ENCODE assay signal across 2 cellular contexts in the genomic region with DNA sequence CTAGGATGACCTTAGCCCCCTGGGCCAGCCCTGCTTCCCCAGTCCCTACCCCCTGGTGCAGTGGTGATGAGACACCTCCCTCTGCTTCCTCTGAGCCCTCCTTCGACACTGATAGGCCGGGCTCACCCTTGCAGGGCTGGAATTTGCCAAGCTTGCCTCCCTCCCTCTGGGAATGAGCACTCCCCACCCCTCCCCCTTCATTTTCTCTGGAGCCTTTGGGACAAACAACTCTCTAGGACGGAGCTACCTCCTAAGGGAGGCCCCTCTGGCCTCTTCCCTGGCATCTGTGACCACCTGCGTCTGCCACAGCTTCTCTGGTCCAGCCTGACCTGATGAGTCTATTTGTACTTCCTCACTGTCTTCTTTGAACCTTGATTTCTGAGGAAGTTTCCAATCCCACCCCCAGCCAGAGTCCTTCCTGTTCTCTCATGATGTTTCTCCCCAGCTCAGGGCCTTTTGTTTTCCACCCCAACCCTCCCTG.
TF ChIP-seq lines count a peak whose summit lies in the region.

No MANE protein-coding gene starts in this region.

TF ChIP-seq in WTC11, 78 proteins besides CTCF, POLR2A, EP300 and RAD21 (continues in another document):
- TF ChIP-seq, protein P1, sequence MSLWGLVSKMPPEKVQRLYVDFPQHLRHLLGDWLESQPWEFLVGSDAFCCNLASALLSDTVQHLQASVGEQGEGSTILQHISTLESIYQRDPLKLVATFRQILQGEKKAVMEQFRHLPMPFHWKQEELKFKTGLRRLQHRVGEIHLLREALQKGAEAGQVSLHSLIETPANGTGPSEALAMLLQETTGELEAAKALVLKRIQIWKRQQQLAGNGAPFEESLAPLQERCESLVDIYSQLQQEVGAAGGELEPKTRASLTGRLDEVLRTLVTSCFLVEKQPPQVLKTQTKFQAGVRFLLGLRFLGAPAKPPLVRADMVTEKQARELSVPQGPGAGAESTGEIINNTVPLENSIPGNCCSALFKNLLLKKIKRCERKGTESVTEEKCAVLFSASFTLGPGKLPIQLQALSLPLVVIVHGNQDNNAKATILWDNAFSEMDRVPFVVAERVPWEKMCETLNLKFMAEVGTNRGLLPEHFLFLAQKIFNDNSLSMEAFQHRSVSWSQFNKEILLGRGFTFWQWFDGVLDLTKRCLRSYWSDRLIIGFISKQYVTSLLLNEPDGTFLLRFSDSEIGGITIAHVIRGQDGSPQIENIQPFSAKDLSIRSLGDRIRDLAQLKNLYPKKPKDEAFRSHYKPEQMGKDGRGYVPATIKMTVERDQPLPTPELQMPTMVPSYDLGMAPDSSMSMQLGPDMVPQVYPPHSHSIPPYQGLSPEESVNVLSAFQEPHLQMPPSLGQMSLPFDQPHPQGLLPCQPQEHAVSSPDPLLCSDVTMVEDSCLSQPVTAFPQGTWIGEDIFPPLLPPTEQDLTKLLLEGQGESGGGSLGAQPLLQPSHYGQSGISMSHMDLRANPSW (CRISPR knock-in tag; conservative IDR thresholded peaks at IDR 0.05; ENCODE audit: low read depth) = no peak
- TF ChIP-seq, protein P2, sequence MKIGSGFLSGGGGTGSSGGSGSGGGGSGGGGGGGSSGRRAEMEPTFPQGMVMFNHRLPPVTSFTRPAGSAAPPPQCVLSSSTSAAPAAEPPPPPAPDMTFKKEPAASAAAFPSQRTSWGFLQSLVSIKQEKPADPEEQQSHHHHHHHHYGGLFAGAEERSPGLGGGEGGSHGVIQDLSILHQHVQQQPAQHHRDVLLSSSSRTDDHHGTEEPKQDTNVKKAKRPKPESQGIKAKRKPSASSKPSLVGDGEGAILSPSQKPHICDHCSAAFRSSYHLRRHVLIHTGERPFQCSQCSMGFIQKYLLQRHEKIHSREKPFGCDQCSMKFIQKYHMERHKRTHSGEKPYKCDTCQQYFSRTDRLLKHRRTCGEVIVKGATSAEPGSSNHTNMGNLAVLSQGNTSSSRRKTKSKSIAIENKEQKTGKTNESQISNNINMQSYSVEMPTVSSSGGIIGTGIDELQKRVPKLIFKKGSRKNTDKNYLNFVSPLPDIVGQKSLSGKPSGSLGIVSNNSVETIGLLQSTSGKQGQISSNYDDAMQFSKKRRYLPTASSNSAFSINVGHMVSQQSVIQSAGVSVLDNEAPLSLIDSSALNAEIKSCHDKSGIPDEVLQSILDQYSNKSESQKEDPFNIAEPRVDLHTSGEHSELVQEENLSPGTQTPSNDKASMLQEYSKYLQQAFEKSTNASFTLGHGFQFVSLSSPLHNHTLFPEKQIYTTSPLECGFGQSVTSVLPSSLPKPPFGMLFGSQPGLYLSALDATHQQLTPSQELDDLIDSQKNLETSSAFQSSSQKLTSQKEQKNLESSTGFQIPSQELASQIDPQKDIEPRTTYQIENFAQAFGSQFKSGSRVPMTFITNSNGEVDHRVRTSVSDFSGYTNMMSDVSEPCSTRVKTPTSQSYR (CRISPR knock-in tag; IDR thresholded peaks at IDR 0.05) = 0 out of 2 replicates have a peak, but pooled peaks have one; percentile 35
- TF ChIP-seq HMGXB4 (CRISPR knock-in tag; IDR thresholded peaks at IDR 0.05) (no peak), ZNF423 (CRISPR knock-in tag; IDR thresholded peaks at IDR 0.05) (peak; percentile 57; the same call in 1 of the 2 replicates), CDX4 (CRISPR knock-in tag; IDR thresholded peaks at IDR 0.05; ENCODE audit: borderline replicate concordance) (no peak), ZNF232 (CRISPR knock-in tag; IDR thresholded peaks at IDR 0.05) (no peak)
- TF ChIP-seq, protein P3, sequence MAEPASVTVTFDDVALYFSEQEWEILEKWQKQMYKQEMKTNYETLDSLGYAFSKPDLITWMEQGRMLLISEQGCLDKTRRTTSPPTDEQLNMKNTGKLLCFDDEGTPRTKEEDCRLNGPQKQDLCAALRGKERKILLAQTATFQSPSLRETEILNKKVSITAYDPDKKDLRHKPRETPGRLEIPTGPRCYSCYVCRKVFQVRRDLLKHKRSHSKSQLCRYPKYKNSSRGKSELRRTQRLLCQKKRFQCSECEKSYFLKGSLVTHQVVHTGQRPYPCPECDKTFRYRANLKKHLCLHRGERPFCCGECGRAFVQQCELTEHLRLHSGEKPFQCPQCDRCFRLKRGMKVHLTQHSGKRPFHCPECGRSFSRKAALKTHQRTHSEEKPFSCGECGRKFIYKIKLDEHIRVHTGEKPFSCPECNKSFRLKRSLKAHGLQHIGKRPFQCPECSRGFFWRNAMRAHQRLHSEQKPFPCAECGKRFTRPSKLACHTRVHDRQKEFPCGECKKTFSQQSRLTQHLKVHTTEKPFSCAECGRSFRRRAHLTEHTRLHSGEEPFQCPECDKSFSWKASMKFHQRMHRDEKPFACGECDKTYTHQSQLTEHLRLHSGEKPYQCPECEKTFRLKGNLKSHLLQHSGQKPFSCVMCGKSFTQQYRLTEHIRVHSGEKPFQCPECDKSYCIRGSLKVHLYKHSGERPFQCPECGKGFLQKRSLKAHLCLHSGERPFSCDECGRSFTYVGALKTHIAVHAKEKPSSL (CRISPR knock-in tag; conservative IDR thresholded peaks at IDR 0.05) = no peak
- TF ChIP-seq, protein P4, sequence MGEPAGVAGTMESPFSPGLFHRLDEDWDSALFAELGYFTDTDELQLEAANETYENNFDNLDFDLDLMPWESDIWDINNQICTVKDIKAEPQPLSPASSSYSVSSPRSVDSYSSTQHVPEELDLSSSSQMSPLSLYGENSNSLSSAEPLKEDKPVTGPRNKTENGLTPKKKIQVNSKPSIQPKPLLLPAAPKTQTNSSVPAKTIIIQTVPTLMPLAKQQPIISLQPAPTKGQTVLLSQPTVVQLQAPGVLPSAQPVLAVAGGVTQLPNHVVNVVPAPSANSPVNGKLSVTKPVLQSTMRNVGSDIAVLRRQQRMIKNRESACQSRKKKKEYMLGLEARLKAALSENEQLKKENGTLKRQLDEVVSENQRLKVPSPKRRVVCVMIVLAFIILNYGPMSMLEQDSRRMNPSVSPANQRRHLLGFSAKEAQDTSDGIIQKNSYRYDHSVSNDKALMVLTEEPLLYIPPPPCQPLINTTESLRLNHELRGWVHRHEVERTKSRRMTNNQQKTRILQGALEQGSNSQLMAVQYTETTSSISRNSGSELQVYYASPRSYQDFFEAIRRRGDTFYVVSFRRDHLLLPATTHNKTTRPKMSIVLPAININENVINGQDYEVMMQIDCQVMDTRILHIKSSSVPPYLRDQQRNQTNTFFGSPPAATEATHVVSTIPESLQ (CRISPR knock-in tag; IDR thresholded peaks at IDR 0.05) = no peak

TF ChIP-seq in HepG2, 621 proteins besides CTCF, POLR2A, EP300 and RAD21:
- TF ChIP-seq NFATC3 (CRISPR knock-in tag; IDR thresholded peaks at IDR 0.05) = no peak
- TF ChIP-seq ZNF567 (CRISPR knock-in tag; IDR thresholded peaks at IDR 0.05; ENCODE audit: borderline replicate concordance) = no peak
- no peak for TF ChIP-seq GATAD2A (CRISPR knock-in tag; IDR thresholded peaks at IDR 0.05)
- TF ChIP-seq NAIF1 (CRISPR knock-in tag; IDR thresholded peaks at IDR 0.05; ENCODE audit: borderline replicate concordance) = no peak
- TF ChIP-seq MEF2D (CRISPR knock-in tag; IDR thresholded peaks at IDR 0.05) = no peak
- TF ChIP-seq ZNF629 (CRISPR knock-in tag; conservative IDR thresholded peaks at IDR 0.05) = no peak
- no peak for TF ChIP-seq MAF1 (CRISPR knock-in tag; IDR thresholded peaks at IDR 0.05; ENCODE audit: borderline replicate concordance)
- TF ChIP-seq SATB2 (CRISPR knock-in tag; IDR thresholded peaks at IDR 0.05) = no peak
- no peak for TF ChIP-seq PHF20 (CRISPR knock-in tag; IDR thresholded peaks at IDR 0.05)
- TF ChIP-seq RARG (CRISPR knock-in tag; IDR thresholded peaks at IDR 0.05; ENCODE audit: low read depth) = no peak
- no peak for TF ChIP-seq KAT8 (CRISPR knock-in tag; IDR thresholded peaks at IDR 0.05)
- TF ChIP-seq CBX1 (IDR thresholded peaks at IDR 0.05; ENCODE audit: low read depth) = no peak
- TF ChIP-seq, protein P5, sequence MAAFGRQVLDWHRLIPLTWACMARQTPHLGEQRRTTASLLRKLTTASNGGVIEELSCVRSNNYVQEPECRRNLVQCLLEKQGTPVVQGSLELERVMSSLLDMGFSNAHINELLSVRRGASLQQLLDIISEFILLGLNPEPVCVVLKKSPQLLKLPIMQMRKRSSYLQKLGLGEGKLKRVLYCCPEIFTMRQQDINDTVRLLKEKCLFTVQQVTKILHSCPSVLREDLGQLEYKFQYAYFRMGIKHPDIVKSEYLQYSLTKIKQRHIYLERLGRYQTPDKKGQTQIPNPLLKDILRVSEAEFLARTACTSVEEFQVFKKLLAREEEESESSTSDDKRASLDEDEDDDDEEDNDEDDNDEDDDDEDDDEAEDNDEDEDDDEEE (CRISPR knock-in tag; IDR thresholded peaks at IDR 0.05) = no peak
